Comparison of ENCODE assay signal across 9 cellular contexts in the genomic region with DNA sequence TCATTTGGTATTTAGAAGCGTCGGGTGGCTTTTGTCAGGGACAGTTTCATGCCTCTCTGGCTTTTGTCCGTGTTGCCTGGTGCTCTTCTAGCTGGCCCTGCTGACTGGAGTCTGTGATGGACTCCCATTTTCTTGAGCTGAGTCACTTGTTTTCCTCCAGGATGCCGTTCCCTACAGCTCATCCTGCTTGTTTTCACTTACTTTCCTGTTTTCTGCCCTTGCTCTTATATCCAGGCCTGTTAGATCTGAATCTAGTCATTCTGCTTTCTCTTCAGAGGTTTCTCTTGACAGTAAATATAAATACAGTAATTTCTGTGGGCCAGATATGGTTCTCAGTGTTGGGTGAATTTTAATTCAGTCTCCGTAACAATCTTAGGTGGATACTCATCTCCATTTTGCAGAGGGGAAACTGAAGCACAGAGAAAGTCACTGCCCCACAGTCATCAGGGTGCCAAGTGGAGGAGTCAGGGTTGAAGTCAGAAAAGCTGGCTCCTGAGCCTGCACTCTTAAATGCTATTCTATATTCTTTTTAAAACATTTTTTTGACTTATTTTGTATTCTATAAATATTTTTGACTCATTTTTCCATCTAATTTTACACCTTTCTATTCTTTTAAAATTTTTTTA.
DNase-seq lines count a peak whose midpoint lies in the region; ATAC-seq and TF ChIP-seq lines count a peak whose summit lies in the region.
"Had no signal": no experiment of that assay in that cellular context is flagged by ENCODE, and none has a peak within 500 bp of the region (broad histone marks: within the 10 kb centered on the region; RNA-seq: fewer than 3 reads in every experiment).

No MANE protein-coding gene starts in this region.

- 35 to 47% (median 40%) methylated on average over 5 of the region's 5 CpGs for WGBS in adrenal gland, 4 donors
- WGBS in heart left ventricle, 4 donors, result 38 to 45% (median 42%) methylated on average over 5 of the region's 5 CpGs

- H3K27ac ChIP-seq in adrenal gland (peak overlapping the region in 4 of 5 donors; percentile 59 to 82 (median 71)), heart left ventricle (peak overlapping the region; percentile 8 to 86 (median 67))
- H3K27ac ChIP-seq: neutrophil had no signal

- H3K36me3 ChIP-seq in adrenal gland (replicated peaks in 1 of 2) (no peaks in the 10 kb centered on the region), heart left ventricle (no peaks in the 10 kb centered on the region)
- H3K36me3 ChIP-seq: neutrophil had no signal

- H3K4me1 ChIP-seq in adrenal gland (replicated peaks in 1 of 2), result peaks cover 21 to 61% of the 10 kb centered on the region in 2 donors
- H3K4me1 ChIP-seq in heart left ventricle, result peaks cover 6 to 87% (median 73%) of the 10 kb centered on the region in 12 donors

- no peak overlapping the region for H3K4me3 ChIP-seq in adrenal gland
- peak overlapping the region in 1 of 12 donors; percentile 7 for H3K4me3 ChIP-seq in heart left ventricle
- no peak overlapping the region for H3K4me3 ChIP-seq in retinal pigment epithelial cell (ENCODE audit: low read length)

- peak; percentile 68 to 86 (median 79) for ATAC-seq in heart left ventricle
- no peak for ATAC-seq in HG02642 (IDR thresholded peaks at IDR 0.05; ENCODE audit: poor library complexity, unreplicated experiment)
- ATAC-seq in GM21390 (IDR thresholded peaks at IDR 0.05; ENCODE audit: unreplicated experiment), result no peak

- TF ChIP-seq CTCF in adrenal gland (IDR thresholded peaks at IDR 0.05) (no peak), heart left ventricle (IDR thresholded peaks at IDR 0.05) (no peak), retinal pigment epithelial cell (conservative IDR thresholded peaks at IDR 0.05; ENCODE audit: low read depth, low read length) (no peak)

- DNase-seq in ELF-1 (ENCODE audit: low read depth, low spot score), result peak; percentile 70
- peak; percentile 42 to 75 (median 66) for DNase-seq in adrenal gland
- peak in 1 of 5 donors; percentile 36 for DNase-seq in heart left ventricle
- DNase-seq in retinal pigment epithelial cell (ENCODE audit: low read depth), result peak; percentile 71
- DNase-seq in NOMO-1 (lab: John Stamatoyannopoulos, UW; ENCODE audit: unreplicated experiment in 2 of 2), result no peak
- DNase-seq in NCI-H510A treated with DMSO at 0.1 percent for 48 hours (lab: John Stamatoyannopoulos, UW), result no peak

- H3K27me3 ChIP-seq in adrenal gland, result no peaks in the 10 kb centered on the region
- H3K27me3 ChIP-seq in heart left ventricle, result no peaks in the 10 kb centered on the region
- H3K27me3 ChIP-seq: neutrophil had no signal

- intact Hi-C loops in adrenal gland (cut with DNase I) (no loop called here), heart left ventricle (cut with DNase I) (no loop called here)

- no peaks in the 10 kb centered on the region for H3K9me3 ChIP-seq in adrenal gland (replicated peaks in 1 of 3)
- H3K9me3 ChIP-seq in heart left ventricle, result no peaks in the 10 kb centered on the region
- H3K9me3 ChIP-seq: neutrophil had no signal

- TF ChIP-seq POLR2A in adrenal gland (IDR thresholded peaks at IDR 0.05) (peak in 1 of 2 donors; percentile 27), heart left ventricle (IDR thresholded peaks at IDR 0.05) (no peak)

Comparison
In these comparisons a context has a peak if more than half of its experiments do, and no peak if none do; other contexts are left out.
1. DNase-seq: peak in ELF-1 (single experiment), adrenal gland (7 of 7) and retinal pigment epithelial cell (single experiment); none in NOMO-1 (0 of 2) and NCI-H510A treated with DMSO at 0.1 percent for 48 hours (single experiment).
2. ATAC-seq: peak in heart left ventricle (4 of 4); none in HG02642 (single experiment) and GM21390 (single experiment).